Comparison of ENCODE assay signal across 25 cellular contexts in genomic region chr21:17828223-17828622, GRCh38. TPM values are rescaled to one million over a fixed set of nuclear protein-coding genes. Genes with fewer than 3 reads are reported as not detected.
A peak's percentile ranks its signal among the peaks of the same experiment; 100 is the strongest.
DNase-seq lines count a peak whose midpoint lies in the region; ATAC-seq and TF ChIP-seq lines count a peak whose summit lies in the region.
"Had no signal": no experiment of that assay in that cellular context is flagged by ENCODE, and none has a peak within 500 bp of the region (broad histone marks: within the 10 kb centered on the region; RNA-seq: fewer than 3 reads in every experiment).

No MANE protein-coding gene starts in this region.

- no peak overlapping the region for H3K27ac ChIP-seq in breast epithelium
- H3K27ac ChIP-seq: right atrium auricular region, SJSA1, transverse colon had no signal

- peak overlapping the region; percentile 2 for H3K4me3 Mint-ChIP-seq in MCF 10A (ENCODE audit: unreplicated experiment)
- H3K4me3 Mint-ChIP-seq in activated T-helper 1 cell treated with anti-CD3 and anti-CD28 coated beads, Interleukin-12 subunit alpha, Interleukin-12 subunit beta, Interleukin-2, Interleukin-4 antibody, amounts not matched to agents 30 ng/mL and 10 ng/mL and 1 ng/mL, durations not matched to agents 14 hours and 24 hours and 36 hours: no peak overlapping the region
- H3K4me3 Mint-ChIP-seq: activated CD8-positive, alpha-beta T cell treated with anti-CD3 and anti-CD28 coated beads, Interleukin-2, amount 10 ng/mL, durations not matched to agents 7 days and 5 days; activated naive CD8-positive, alpha-beta T cell treated with anti-CD3 and anti-CD28 coated beads for 36 hours; activated T-cell treated with anti-CD3 and anti-CD28 coated beads, Interleukin-2, amount 50 U/mL, for 72 hours; T-helper 2 cell treated with Interferon-gamma antibody and Interleukin-4, amounts not matched to agents 5 μg/mL and 100 μg/mL, for 36 hours had no signal

- ATAC-seq in GM21390 (IDR thresholded peaks at IDR 0.05; ENCODE audit: unreplicated experiment): no peak
- ATAC-seq: activated CD8-positive, alpha-beta T cell treated with anti-CD3 and anti-CD28 coated beads, Interleukin-2, amount 10 ng/mL, durations not matched to agents 7 days and 5 days; activated T-cell treated with anti-CD3 and anti-CD28 coated beads, Interleukin-2, amount 50 U/mL, for 72 hours; K562; left colon had no signal

- peaks cover 7% of the 10 kb centered on the region for H3K36me3 Mint-ChIP-seq in MCF 10A (ENCODE audit: insufficient read depth, unreplicated experiment)
- H3K36me3 Mint-ChIP-seq in activated T-helper 1 cell treated with anti-CD3 and anti-CD28 coated beads, Interleukin-12 subunit alpha, Interleukin-12 subunit beta, Interleukin-2, Interleukin-4 antibody, amounts not matched to agents 30 ng/mL and 10 ng/mL and 1 ng/mL, durations not matched to agents 14 hours and 24 hours and 36 hours (ENCODE audit: low read depth): peaks cover 14% of the 10 kb centered on the region

- BruUV-seq in MCF 10A (replicated peaks; lab: Mats Ljungman, UMichigan): no TSS peak

- H3K4me1 ChIP-seq in breast epithelium (no peaks in the 10 kb centered on the region), skeletal muscle satellite cell (ENCODE audit: control insufficient read depth, insufficient read depth, low read length) (peaks cover 22% of the 10 kb centered on the region)
- H3K4me1 ChIP-seq: right atrium auricular region, SJSA1, transverse colon had no signal

- H3K27ac Mint-ChIP-seq in MCF 10A (ENCODE audit: low read depth, unreplicated experiment): peak overlapping the region; percentile 16
- no peak overlapping the region for H3K27ac Mint-ChIP-seq in activated T-helper 1 cell treated with anti-CD3 and anti-CD28 coated beads, Interleukin-12 subunit alpha, Interleukin-12 subunit beta, Interleukin-2, Interleukin-4 antibody, amounts not matched to agents 30 ng/mL and 10 ng/mL and 1 ng/mL, durations not matched to agents 14 hours and 24 hours and 36 hours
- H3K27ac Mint-ChIP-seq: activated CD8-positive, alpha-beta T cell treated with anti-CD3 and anti-CD28 coated beads, Interleukin-2, amount 10 ng/mL, durations not matched to agents 7 days and 5 days; activated naive CD8-positive, alpha-beta T cell treated with anti-CD3 and anti-CD28 coated beads for 36 hours; activated T-cell treated with anti-CD3 and anti-CD28 coated beads, Interleukin-2, amount 50 U/mL, for 72 hours; T-helper 2 cell treated with Interferon-gamma antibody and Interleukin-4, amounts not matched to agents 5 μg/mL and 100 μg/mL, for 36 hours had no signal

- peak overlapping the region; percentile 2 for H3K9ac ChIP-seq in skeletal muscle satellite cell (ENCODE audit: low read depth, low read length)

- TF ChIP-seq POLR2A in breast epithelium (IDR thresholded peaks at IDR 0.05): no peak

- H3K4me3 ChIP-seq in breast epithelium: no peak overlapping the region
- no peak overlapping the region for H3K4me3 ChIP-seq in fibroblast of mammary gland (ENCODE audit: control insufficient read depth, low read depth, low read length)
- no peak overlapping the region for H3K4me3 ChIP-seq in skeletal muscle satellite cell (ENCODE audit: low read length)
- H3K4me3 ChIP-seq: K562, right atrium auricular region, SJSA1, transverse colon had no signal

- H3K9me3 ChIP-seq in breast epithelium (no peaks in the 10 kb centered on the region), skeletal muscle satellite cell (replicated peaks; ENCODE audit: low read length) (no peaks in the 10 kb centered on the region)
- H3K9me3 ChIP-seq: right atrium auricular region, SJSA1, transverse colon had no signal

- H3K9me3 Mint-ChIP-seq in MCF 10A (ENCODE audit: unreplicated experiment): no peaks in the 10 kb centered on the region
- H3K9me3 Mint-ChIP-seq in activated T-helper 1 cell treated with anti-CD3 and anti-CD28 coated beads, Interleukin-12 subunit alpha, Interleukin-12 subunit beta, Interleukin-2, Interleukin-4 antibody, amounts not matched to agents 30 ng/mL and 10 ng/mL and 1 ng/mL, durations not matched to agents 14 hours and 24 hours and 36 hours: peaks cover 21% of the 10 kb centered on the region

- H3K36me3 ChIP-seq in breast epithelium: no peaks in the 10 kb centered on the region
- H3K36me3 ChIP-seq in skeletal muscle satellite cell (ENCODE audit: insufficient read depth, low read length): no peaks in the 10 kb centered on the region
- H3K36me3 ChIP-seq: right atrium auricular region, SJSA1, transverse colon had no signal

- CTCF ChIA-PET in MCF 10A (lab: Yijun Ruan, JAX): interaction anchor here (0.8 to 1.0 kb wide), 2 partner anchors 8 to 53 kb away, joined by 4 read pairs; no protein-coding TSS in a partner anchor

- POLR2A ChIA-PET in MCF 10A (lab: Yijun Ruan, JAX): interaction anchor here (0.8 to 4.6 kb wide), 2 partner anchors 9 to 96 kb away, joined by 3 to 34 read pairs; partner anchors contain the start of gene C21orf91

- peak overlapping the region; percentile 40 for H3K4me2 ChIP-seq in skeletal muscle satellite cell (ENCODE audit: low read length)

- H3K4me1 Mint-ChIP-seq in MCF 10A (ENCODE audit: insufficient read depth, unreplicated experiment): peaks cover 9% of the 10 kb centered on the region
- H3K4me1 Mint-ChIP-seq in activated T-helper 1 cell treated with anti-CD3 and anti-CD28 coated beads, Interleukin-12 subunit alpha, Interleukin-12 subunit beta, Interleukin-2, Interleukin-4 antibody, amounts not matched to agents 30 ng/mL and 10 ng/mL and 1 ng/mL, durations not matched to agents 14 hours and 24 hours and 36 hours (ENCODE audit: low read depth): no peaks in the 10 kb centered on the region

- TF ChIP-seq CTCF in MCF 10A (IDR thresholded peaks at IDR 0.05; ENCODE audit: unreplicated experiment) (no peak), breast epithelium (IDR thresholded peaks at IDR 0.05) (no peak), fibroblast of mammary gland (conservative IDR thresholded peaks at IDR 0.05; ENCODE audit: control insufficient read depth, insufficient read depth, low read depth, low read length) (no peak)

- H3K27me3 ChIP-seq in breast epithelium (no peaks in the 10 kb centered on the region), skeletal muscle satellite cell (ENCODE audit: control insufficient read depth, insufficient read depth, low read length) (no peaks in the 10 kb centered on the region)
- H3K27me3 ChIP-seq: right atrium auricular region, SJSA1, transverse colon had no signal

- no peaks in the 10 kb centered on the region for H3K27me3 Mint-ChIP-seq in MCF 10A (ENCODE audit: insufficient read depth, unreplicated experiment)
- peaks cover 4% of the 10 kb centered on the region for H3K27me3 Mint-ChIP-seq in activated T-helper 1 cell treated with anti-CD3 and anti-CD28 coated beads, Interleukin-12 subunit alpha, Interleukin-12 subunit beta, Interleukin-2, Interleukin-4 antibody, amounts not matched to agents 30 ng/mL and 10 ng/mL and 1 ng/mL, durations not matched to agents 14 hours and 24 hours and 36 hours (ENCODE audit: insufficient read depth)
- H3K27me3 Mint-ChIP-seq: activated naive CD8-positive, alpha-beta T cell treated with anti-CD3 and anti-CD28 coated beads for 36 hours had no signal

- DNase-seq in MCF 10A (ENCODE audit: unreplicated experiment) (peak; percentile 11), breast epithelium (ENCODE audit: low spot score in 2 of 2) (no peak), amniotic epithelial cell (ENCODE audit: low read depth) (peak; percentile 27), fibroblast of mammary gland (ENCODE audit: low read depth) (peak; percentile 57), ureter (ENCODE audit: low spot score) (no peak)
- DNase-seq in activated T-helper 1 cell treated with anti-CD3 and anti-CD28 coated beads, Interleukin-12 subunit alpha, Interleukin-12 subunit beta, Interleukin-2, Interleukin-4 antibody, amounts not matched to agents 30 ng/mL and 10 ng/mL and 1 ng/mL, durations not matched to agents 14 hours and 24 hours and 36 hours (ENCODE audit: low spot score): no peak
- DNase-seq: activated CD4-positive, CD25-positive, alpha-beta regulatory T cell; activated CD8-positive, alpha-beta T cell treated with anti-CD3 and anti-CD28 coated beads, Interleukin-2, amount 10 ng/mL, durations not matched to agents 7 days and 5 days; activated naive CD8-positive, alpha-beta T cell treated with anti-CD3 and anti-CD28 coated beads for 36 hours; activated T-cell treated with anti-CD3 and anti-CD28 coated beads, Interleukin-2, amount 50 U/mL, for 72 hours; cerebellar nuclear complex; DMS153; GOT3; left colon; NCI-H1092; NCI-H526; OCI-M1; stimulated activated naive CD4-positive, alpha-beta T cell; transverse colon had no signal

- intact Hi-C loops in MCF 10A (cut with micrococcal nuclease): no loop called here
- intact Hi-C loops in breast epithelium (cut with DNase I; ENCODE audit: low total_unique reads): no loop called here
- intact Hi-C loops in activated T-helper 1 cell treated with anti-CD3 and anti-CD28 coated beads, Interleukin-12 subunit alpha, Interleukin-12 subunit beta, Interleukin-2, Interleukin-4 antibody, amounts not matched to agents 30 ng/mL and 10 ng/mL and 1 ng/mL, durations not matched to agents 14 hours and 24 hours and 36 hours (cut with micrococcal nuclease): no loop called here

RNA-seq across cellular contexts. Expression of gene C21orf91, which starts 9.1 kb away (rescaled TPM):
- 21.0 and 22.1 TPM in 2 replicates for total RNA-seq in MCF 10A (2022)
- total RNA-seq in breast epithelium: 10 to 100 TPM in 1 of 3 donors, 1 to 10 TPM in 2; 7.5 to 14.8 (median 9.8) TPM
- total RNA-seq in skeletal muscle satellite cell (2012; rRNA removed): 5.0 and 5.3 TPM in 2 replicates
- 45.4 and 49.2 TPM in 2 replicates for total RNA-seq in activated T-helper 1 cell treated with anti-CD3 and anti-CD28 coated beads, Interleukin-12 subunit alpha, Interleukin-12 subunit beta, Interleukin-2, Interleukin-4 antibody, amounts not matched to agents 30 ng/mL and 10 ng/mL and 1 ng/mL, durations not matched to agents 14 hours and 24 hours and 36 hours
- total RNA-seq in ureter: 19.0 TPM

Comparison
In these comparisons a context has a peak if more than half of its experiments do, and no peak if none do; other contexts are left out.
1. DNase-seq: peak in MCF 10A (single experiment), amniotic epithelial cell (single experiment) and fibroblast of mammary gland (single experiment); none in breast epithelium (0 of 2), activated T-helper 1 cell treated with anti-CD3 and anti-CD28 coated beads, Interleukin-12 subunit alpha, Interleukin-12 subunit beta, Interleukin-2, Interleukin-4 antibody, amounts not matched to agents 30 ng/mL and 10 ng/mL and 1 ng/mL, durations not matched to agents 14 hours and 24 hours and 36 hours (single experiment) and ureter (single experiment).